ENCODE assay signal across 18 cellular contexts in the genomic region with DNA sequence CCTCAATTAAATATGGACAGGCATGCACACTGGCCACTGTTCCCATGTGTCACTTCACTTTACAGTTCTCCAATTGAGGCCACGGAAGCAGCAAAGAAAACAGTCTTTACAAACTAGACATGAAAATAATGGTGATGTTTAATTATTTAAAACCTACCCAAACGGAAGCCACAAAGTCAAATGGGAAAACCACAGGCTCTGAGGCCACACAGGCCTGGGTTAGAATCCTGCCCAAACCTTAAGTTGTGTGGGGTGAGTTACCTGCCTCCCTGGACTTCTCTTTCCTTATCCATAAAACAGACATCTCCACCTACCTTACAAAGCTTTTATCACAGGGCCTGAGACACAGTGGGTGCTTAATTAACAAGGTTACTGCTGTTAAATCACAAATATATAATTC.
DNase-seq lines count a peak whose midpoint lies in the region; ATAC-seq, FAIRE-seq and TF ChIP-seq lines count a peak whose summit lies in the region.
"Had no signal": no experiment of that assay in that cellular context is flagged by ENCODE, and none has a peak within 500 bp of the region (broad histone marks: within the 10 kb centered on the region; RNA-seq: fewer than 3 reads in every experiment).

No MANE protein-coding gene starts in this region.

- H3K56ac ChIP-seq in H1 (replicated peaks; ENCODE audit: insufficient read length, low read depth, low read length), result no peak overlapping the region

- TF ChIP-seq EP300 in HepG2 (IDR thresholded peaks at IDR 0.05; ENCODE audit: low read depth in 2 of 2, low read length in 2 of 2) (no peak), HepG2 (CRISPR knock-in tag; IDR thresholded peaks at IDR 0.05; ENCODE audit: borderline replicate concordance) (no peak), H1 (IDR thresholded peaks at IDR 0.05; ENCODE audit: borderline replicate concordance in 1 of 2, low read depth in 2 of 2, low read length in 2 of 2) (no peak)

- H3K9me3 Mint-ChIP-seq in natural killer cell treated with Interleukin-12 subunit alpha and Interleukin-12 subunit beta and Interleukin-15 and Interleukin-18, amount 100 ng/mL, for 72 hours, result no peaks in the 10 kb centered on the region

- H3K27ac ChIP-seq in HepG2 (ENCODE audit: extremely low read length, insufficient read depth, low read length) (no peak overlapping the region), right lobe of liver (no peak overlapping the region), H1 (ENCODE audit: low read depth, low read length) (no peak overlapping the region)
- H3K27ac ChIP-seq: GM23248 had no signal

- ATAC-seq in HepG2 (no peak), right lobe of liver (no peak), HG02759 (IDR thresholded peaks at IDR 0.05; ENCODE audit: unreplicated experiment) (no peak), esophagus mucosa (no peak), HG03442 (IDR thresholded peaks at IDR 0.05; ENCODE audit: unreplicated experiment) (no peak)
- ATAC-seq in natural killer cell treated with Interleukin-12 subunit alpha and Interleukin-12 subunit beta and Interleukin-15 and Interleukin-18, amount 100 ng/mL, for 72 hours, result no peak
- ATAC-seq: Panc1 had no signal

- POLR2A ChIA-PET in HepG2 (lab: Yijun Ruan, JAX) (no interaction called here), H1 (lab: Charles Lee; ENCODE audit: partially characterized antibody) (no interaction called here)

- H3K27me3 ChIP-seq in HepG2 (ENCODE audit: control insufficient read depth in 1 of 2, insufficient read depth in 2 of 2, low read length in 2 of 2), result no peaks in the 10 kb centered on the region
- H3K27me3 ChIP-seq in right lobe of liver, result no peaks in the 10 kb centered on the region
- no peaks in the 10 kb centered on the region for H3K27me3 ChIP-seq in H1 (replicated peaks in 1 of 4; ENCODE audit: control insufficient read depth in 3 of 4, extremely low read depth in 1 of 4, insufficient read depth in 3 of 4, low read length in 3 of 4)

- peaks cover 57 to 60% of the 10 kb centered on the region in 2 donors for H3K4me1 Mint-ChIP-seq in natural killer cell treated with Interleukin-12 subunit alpha and Interleukin-12 subunit beta and Interleukin-15 and Interleukin-18, amount 100 ng/mL, for 72 hours (ENCODE audit: low read depth in 2 of 2)

- H3K4me1 ChIP-seq in HepG2 (ENCODE audit: insufficient read depth, low read length), result peaks cover 86% of the 10 kb centered on the region
- H3K4me1 ChIP-seq in right lobe of liver, result peaks cover 0 to 18% (median 4%) of the 10 kb centered on the region in 4 donors
- H3K4me1 ChIP-seq in H1 (replicated peaks in 1 of 4; ENCODE audit: control insufficient read depth in 3 of 4, insufficient read depth in 4 of 4, low read length in 3 of 4), result peaks cover 0 to 10% (median 3%) of the 10 kb centered on the region in 4 experiments; a peak in 6 of 7 replicates

- intact Hi-C loops in HepG2 (cut with micrococcal nuclease; ENCODE audit: unreplicated experiment) (no loop called here), right lobe of liver (cut with DNase I) (no loop called here)

- H2BK12ac ChIP-seq in H1 (ENCODE audit: low read depth, low read length), result peak overlapping the region; percentile 11; the same call in 1 of the 2 replicates

- no peak overlapping the region for H3K27ac Mint-ChIP-seq in natural killer cell treated with Interleukin-12 subunit alpha and Interleukin-12 subunit beta and Interleukin-15 and Interleukin-18, amount 100 ng/mL, for 72 hours

- CTCF ChIA-PET in HepG2 (lab: Yijun Ruan, JAX; ENCODE audit: low intra/inter-chr PET ratio, low total read pairs) (no interaction called here), H1 (lab: Charles Lee; ENCODE audit: partially characterized antibody) (interaction anchor here (0.6 kb wide), 1 partner anchor 91 kb away, joined by 3 read pairs; no protein-coding TSS in a partner anchor)

- TF ChIP-seq RAD21 in HepG2 (CRISPR knock-in tag; IDR thresholded peaks at IDR 0.05) (no peak), H1 (IDR thresholded peaks at IDR 0.05 in 1 of 2, conservative IDR thresholded peaks at IDR 0.05 in 1 of 2; ENCODE audit: low read depth in 2 of 2, low read length in 2 of 2) (no peak)

- H3K36me3 ChIP-seq in HepG2 (replicated peaks in 1 of 2; ENCODE audit: control insufficient read depth in 1 of 2, insufficient read depth in 2 of 2, low read length in 2 of 2) (peaks cover 0 to 4% of the 10 kb centered on the region in 2 experiments; a peak in 1 of 5 replicates), right lobe of liver (no peaks in the 10 kb centered on the region), H1 (ENCODE audit: control insufficient read depth in 2 of 4, insufficient read depth in 4 of 4, low read length in 3 of 4) (no peaks in the 10 kb centered on the region)

- no peak overlapping the region for H3K4ac ChIP-seq in H1 (replicated peaks; ENCODE audit: insufficient read length, low read depth, low read length)

- no peak overlapping the region for H4K5ac ChIP-seq in H1 (ENCODE audit: insufficient read length, low read depth, low read length)

- H3K79me2 ChIP-seq in HepG2 (ENCODE audit: insufficient read depth, low read length) (peaks cover 2% of the 10 kb centered on the region), H1 (ENCODE audit: control insufficient read depth in 1 of 2, insufficient read depth in 2 of 2, low read length in 2 of 2) (no peaks in the 10 kb centered on the region)

- no peak for TF ChIP-seq CTCF in HepG2 (CRISPR knock-in tag; IDR thresholded peaks at IDR 0.05)
- no peak for TF ChIP-seq CTCF in right lobe of liver (IDR thresholded peaks at IDR 0.05)
- TF ChIP-seq CTCF in H1 (IDR thresholded peaks at IDR 0.05; ENCODE audit: control extremely low read depth in 1 of 3, insufficient read depth in 1 of 3, low read depth in 1 of 3, low read length in 3 of 3), result no peak

- no peak overlapping the region for H3K14ac ChIP-seq in H1 (ENCODE audit: insufficient read length)

- H2BK20ac ChIP-seq in H1 (ENCODE audit: low read length), result no peak overlapping the region

- WGBS in HepG2 (ENCODE audit: low lambda C conversion rate), result 100% methylated on average over 2 of the region's 2 CpGs
- WGBS in right lobe of liver (ENCODE audit: insufficient coverage, low coverage, low lambda C conversion rate, missing lambda C conversion rate), result 55% methylated on average over 2 of the region's 2 CpGs
- WGBS in H1 (ENCODE audit: extremely low coverage in 1 of 2, insufficient coverage in 1 of 2, insufficient read length in 1 of 2, insufficient replicate concordance in 2 of 2, low coverage in 1 of 2, low lambda C conversion rate in 2 of 2, missing lambda C conversion rate in 1 of 2), 2 experiments, result 84% methylated on average over 2 of the region's 2 CpGs; no CpG with 5 or more reads in 1 of the 2 experiments

- H3K9me3 ChIP-seq in HepG2 (ENCODE audit: low read length) (no peaks in the 10 kb centered on the region), right lobe of liver (no peaks in the 10 kb centered on the region), H1 (ENCODE audit: insufficient read depth in 2 of 2, low read depth in 1 of 2, low read length in 1 of 2) (no peaks in the 10 kb centered on the region)

- H2BK15ac ChIP-seq in H1 (ENCODE audit: low read length), result no peak overlapping the region

- H2AK5ac ChIP-seq in H1 (ENCODE audit: low read depth, low read length), result no peak overlapping the region

- H3K79me1 ChIP-seq in H1 (ENCODE audit: low read depth, low read length), result peaks cover 4% of the 10 kb centered on the region; the same call in 1 of the 2 replicates

- H4K20me1 ChIP-seq in HepG2 (ENCODE audit: insufficient read depth, low read length) (no peaks in the 10 kb centered on the region), H1 (replicated peaks in 1 of 2; ENCODE audit: control insufficient read depth in 1 of 2, insufficient read depth in 2 of 2, low read length in 2 of 2) (no peaks in the 10 kb centered on the region)

- DNase-seq in HepG2 (ENCODE audit: low spot score) (no peak), right lobe of liver (no peak), H1 (ENCODE audit: low read depth in 1 of 2, low spot score in 2 of 2) (no peak), T-helper 9 cell (no peak)
- DNase-seq in natural killer cell treated with Interleukin-12 subunit alpha and Interleukin-12 subunit beta and Interleukin-15 and Interleukin-18, amount 100 ng/mL, for 72 hours (ENCODE audit: low spot score), result no peak
- DNase-seq: 8988T, C1 segment of cervical spinal cord, DND-41, GM23248, KG1, NCI-H1436 treated with DMSO at 0.1 percent for 48 hours, NCI-H2081 treated with DMSO at 0.1 percent for 48 hours, NCI-H510A treated with DMSO at 0.1 percent for 48 hours had no signal

- peak overlapping the region; percentile 38; the same call in 1 of the 2 replicates for H2BK5ac ChIP-seq in H1 (ENCODE audit: low read depth, low read length)

- H3K4me2 ChIP-seq in HepG2 (ENCODE audit: low read depth, low read length) (no peak overlapping the region), H1 (ENCODE audit: insufficient read depth in 1 of 2, low read depth in 2 of 2, low read length in 2 of 2) (no peak overlapping the region)

- FAIRE-seq in HepG2 (lab: Jason Lieb, UNC), result no peak
- FAIRE-seq in H1 (lab: Jason Lieb, UNC), result no peak
- FAIRE-seq: G401.6 had no signal

- H4K8ac ChIP-seq in H1 (ENCODE audit: extremely low read depth, insufficient read depth, low read length), result no peak overlapping the region

- H3K18ac ChIP-seq in H1 (ENCODE audit: extremely low read depth, low read length), result 0 out of 2 replicates have a peak overlapping the region, but pooled peaks have one; percentile 10

- peaks cover 10% of the 10 kb centered on the region for H3K36me3 Mint-ChIP-seq in natural killer cell treated with Interleukin-12 subunit alpha and Interleukin-12 subunit beta and Interleukin-15 and Interleukin-18, amount 100 ng/mL, for 72 hours

- TF ChIP-seq POLR2A in HepG2 (IDR thresholded peaks at IDR 0.05; ENCODE audit: insufficient read depth in 1 of 2, low read depth in 2 of 2, low read length in 2 of 2) (no peak), right lobe of liver (IDR thresholded peaks at IDR 0.05) (no peak), H1 (IDR thresholded peaks at IDR 0.05; ENCODE audit: control extremely low read depth in 1 of 2, low read depth in 2 of 2, low read length in 2 of 2) (no peak)

- no peaks in the 10 kb centered on the region for H3K23me2 ChIP-seq in H1 (ENCODE audit: low read depth, low read length)

- H3K27me3 Mint-ChIP-seq in natural killer cell treated with Interleukin-12 subunit alpha and Interleukin-12 subunit beta and Interleukin-15 and Interleukin-18, amount 100 ng/mL, for 72 hours, result no peaks in the 10 kb centered on the region

- H2BK120ac ChIP-seq in H1 (replicated peaks; ENCODE audit: low read depth, low read length), result no peak overlapping the region

- no peak overlapping the region for H2AFZ ChIP-seq in HepG2 (ENCODE audit: low read length)
- no peak overlapping the region for H2AFZ ChIP-seq in H1 (ENCODE audit: low read length)
- H2AFZ ChIP-seq: GM23248 had no signal

- H4K91ac ChIP-seq in H1 (replicated peaks; ENCODE audit: insufficient read length, low read length), result peak overlapping the region; percentile 11

- BruUV-seq in HepG2 (replicated peaks; lab: Mats Ljungman, UMichigan), result no TSS peak

- peak overlapping the region; percentile 11 for H3K4me3 Mint-ChIP-seq in natural killer cell treated with Interleukin-12 subunit alpha and Interleukin-12 subunit beta and Interleukin-15 and Interleukin-18, amount 100 ng/mL, for 72 hours

- H3K23ac ChIP-seq in H1 (ENCODE audit: insufficient read length), result no peak overlapping the region

- H3K9ac ChIP-seq in HepG2 (ENCODE audit: insufficient read depth, low read depth, low read length) (no peak overlapping the region), H1 (replicated peaks in 1 of 4; ENCODE audit: extremely low read depth in 1 of 4, low read depth in 3 of 4, low read length in 3 of 4) (no peak overlapping the region)
- H3K9ac ChIP-seq: GM23248 had no signal

- in situ Hi-C loops in HepG2 (cut with HindIII; ENCODE audit: extremely low pct_ligation_motif_present, low pct_unique_long_range_greater_than_20kb), result no loop called here

- no peak overlapping the region for H3K4me3 ChIP-seq in HepG2 (replicated peaks in 1 of 3; ENCODE audit: insufficient read depth in 1 of 3, low read depth in 2 of 3, low read length in 3 of 3)
- H3K4me3 ChIP-seq in right lobe of liver, result no peak overlapping the region
- H3K4me3 ChIP-seq in H1 (ENCODE audit: extremely low read depth in 1 of 4, insufficient read depth in 2 of 4, low read depth in 3 of 4, low read length in 4 of 4), result no peak overlapping the region
- H3K4me3 ChIP-seq: GM23248 had no signal
